In genomic region chr1:17276568-17276967, GRCh38 we compare ENCODE assay signal across 12 cellular contexts. TPM values are rescaled to one million over a fixed set of nuclear protein-coding genes. Genes with fewer than 3 reads are reported as not detected.
DNase-seq lines count a peak whose midpoint lies in the region; ATAC-seq and TF ChIP-seq lines count a peak whose summit lies in the region.
"Had no signal": no experiment of that assay in that cellular context is flagged by ENCODE, and none has a peak within 500 bp of the region (broad histone marks: within the 10 kb centered on the region; RNA-seq: fewer than 3 reads in every experiment).

No MANE protein-coding gene starts in this region.

- H3K27ac ChIP-seq in adrenal gland: no peak overlapping the region

- H3K36me3 ChIP-seq in adrenal gland (replicated peaks in 1 of 2): no peaks in the 10 kb centered on the region

- H3K4me1 ChIP-seq in adrenal gland (replicated peaks in 1 of 2): no peaks in the 10 kb centered on the region

- no peaks in the 10 kb centered on the region for H3K27me3 Mint-ChIP-seq in activated CD4-positive, alpha-beta T cell treated with anti-CD3 and anti-CD28 coated beads, Interleukin-2, amount 10 ng/mL, durations not matched to agents 24 days and 14 days

- TF ChIP-seq CTCF in adrenal gland (IDR thresholded peaks at IDR 0.05): no peak

- intact Hi-C loops in adrenal gland (cut with DNase I): no loop called here
- intact Hi-C loops in activated CD4-positive, alpha-beta T cell treated with anti-CD3 and anti-CD28 coated beads, Interleukin-2, amount 10 ng/mL, durations not matched to agents 24 days and 14 days (cut with micrococcal nuclease): no loop called here

- ATAC-seq in HG03460 (IDR thresholded peaks at IDR 0.05; ENCODE audit: unreplicated experiment): no peak
- no peak for ATAC-seq in left lobe of liver
- ATAC-seq: T-helper 17 cell had no signal

- TF ChIP-seq POLR2A in adrenal gland (IDR thresholded peaks at IDR 0.05): no peak

- H3K27me3 ChIP-seq in adrenal gland: no peaks in the 10 kb centered on the region

- WGBS in adrenal gland, 4 donors: 38 to 56% (median 48%) methylated on average over 5 to 11 of the region's 11 CpGs

- H3K4me3 Mint-ChIP-seq in activated CD4-positive, alpha-beta T cell treated with anti-CD3 and anti-CD28 coated beads, Interleukin-2, amount 10 ng/mL, durations not matched to agents 24 days and 14 days: no peak overlapping the region
- H3K4me3 Mint-ChIP-seq: T-helper 17 cell had no signal

- peak; percentile 60 for DNase-seq in ELR (ENCODE audit: low read depth)
- peak; percentile 65 for DNase-seq in NCI-H1694 treated with DMSO at 0.1 percent for 48 hours (lab: John Stamatoyannopoulos, UW)
- DNase-seq in adrenal gland: peak in 6 of 7 donors; percentile 29 to 52 (median 36)
- peak; percentile 14 to 36 for DNase-seq in lung microvascular endothelial cell (ENCODE audit: low read depth in 2 of 2)
- DNase-seq in activated CD4-positive, alpha-beta T cell treated with anti-CD3 and anti-CD28 coated beads, Interleukin-2, amount 10 ng/mL, durations not matched to agents 24 days and 14 days: no peak
- DNase-seq in left lobe of liver (ENCODE audit: low spot score): no peak
- DNase-seq in NCI-H1436 (lab: John Stamatoyannopoulos, UW): no peak
- DNase-seq: activated effector memory CD4-positive, alpha-beta T cell treated with anti-CD3 and anti-CD28 coated beads, Interleukin-2, amount 50 U/mL, for 16 hours; effector memory CD4-positive, alpha-beta T cell; NCI-H1930; T-helper 17 cell had no signal

- no peaks in the 10 kb centered on the region for H3K4me1 Mint-ChIP-seq in activated CD4-positive, alpha-beta T cell treated with anti-CD3 and anti-CD28 coated beads, Interleukin-2, amount 10 ng/mL, durations not matched to agents 24 days and 14 days

- no peaks in the 10 kb centered on the region for H3K9me3 ChIP-seq in adrenal gland (replicated peaks in 1 of 3)

- H3K9me3 Mint-ChIP-seq in activated CD4-positive, alpha-beta T cell treated with anti-CD3 and anti-CD28 coated beads, Interleukin-2, amount 10 ng/mL, durations not matched to agents 24 days and 14 days: no peaks in the 10 kb centered on the region

- no peak overlapping the region for H3K4me3 ChIP-seq in adrenal gland

- no peaks in the 10 kb centered on the region for H3K36me3 Mint-ChIP-seq in activated CD4-positive, alpha-beta T cell treated with anti-CD3 and anti-CD28 coated beads, Interleukin-2, amount 10 ng/mL, durations not matched to agents 24 days and 14 days (ENCODE audit: low read depth)

- no peak overlapping the region for H3K27ac Mint-ChIP-seq in activated CD4-positive, alpha-beta T cell treated with anti-CD3 and anti-CD28 coated beads, Interleukin-2, amount 10 ng/mL, durations not matched to agents 24 days and 14 days
- H3K27ac Mint-ChIP-seq: T-helper 17 cell had no signal

RNA-seq across cellular contexts. Expression of gene PADI3, which starts 27.7 kb away (rescaled TPM):
- total RNA-seq in adrenal gland: not detected
- not detected for polyA plus RNA-seq in adrenal gland
- under 0.01 TPM in 1 of 2 replicates, not detected in the other for total RNA-seq in lung microvascular endothelial cell
- total RNA-seq in activated CD4-positive, alpha-beta T cell treated with anti-CD3 and anti-CD28 coated beads, Interleukin-2, amount 10 ng/mL, durations not matched to agents 24 days and 14 days: not detected in 2 replicates
- total RNA-seq in left lobe of liver: not detected
- total RNA-seq: T-helper 17 cell had no signal

RNA-seq across cellular contexts. Expression of gene PADI4, which starts 31.4 kb away (rescaled TPM):
- total RNA-seq in adrenal gland (under 1 TPM in 3 of 8 donors, not detected in 5; 0.24 to 0.61 (median 0.57) TPM), lung microvascular endothelial cell (not detected in 2 replicates), left lobe of liver (0.45 TPM)
- polyA plus RNA-seq in adrenal gland: under 1 TPM; 0.05 to 0.72 (median 0.27) TPM
- 0.09 and 0.12 TPM in 2 replicates for total RNA-seq in activated CD4-positive, alpha-beta T cell treated with anti-CD3 and anti-CD28 coated beads, Interleukin-2, amount 10 ng/mL, durations not matched to agents 24 days and 14 days

Comparison
In these comparisons a context has a peak if more than half of its experiments do, and no peak if none do; other contexts are left out.
1. DNase-seq: peak in ELR (single experiment), NCI-H1694 treated with DMSO at 0.1 percent for 48 hours (single experiment), adrenal gland (6 of 7) and lung microvascular endothelial cell (2 of 2); none in activated CD4-positive, alpha-beta T cell treated with anti-CD3 and anti-CD28 coated beads, Interleukin-2, amount 10 ng/mL, durations not matched to agents 24 days and 14 days (single experiment), left lobe of liver (single experiment) and NCI-H1436 (single experiment).